In genomic region chr1:30008998-30009657, GRCh38 we compare ENCODE assay signal across 1 cellular context.
TF ChIP-seq lines count a peak whose summit lies in the region.

No MANE protein-coding gene starts in this region.

TF ChIP-seq in WTC11, 78 proteins besides CTCF, POLR2A, EP300 and RAD21 (continued from another document):
- TF ChIP-seq ZNF219 (CRISPR knock-in tag; IDR thresholded peaks at IDR 0.05; ENCODE audit: borderline replicate concordance): no peak
